ENCODE assay signal across 8 cellular contexts in genomic region chr7:132577206-132578049, GRCh38. TPM values are rescaled to one million over a fixed set of nuclear protein-coding genes. Genes with fewer than 3 reads are reported as not detected.
DNase-seq lines count a peak whose midpoint lies in the region; TF ChIP-seq lines count a peak whose summit lies in the region.

No MANE protein-coding gene starts in this region.

- peaks cover 72% of the 10 kb centered on the region for H3K27me3 Mint-ChIP-seq in type B pancreatic cell

- H3K4me3 Mint-ChIP-seq in type B pancreatic cell, result peak overlapping the region; percentile 79

- H3K27ac ChIP-seq in RWPE1, result no peak overlapping the region

- no peaks in the 10 kb centered on the region for H3K9me3 Mint-ChIP-seq in type B pancreatic cell

- H3K4me1 Mint-ChIP-seq in type B pancreatic cell (ENCODE audit: unreplicated experiment), result peaks cover 24% of the 10 kb centered on the region

- no peak overlapping the region for H3K27ac Mint-ChIP-seq in type B pancreatic cell

- H3K36me3 Mint-ChIP-seq in type B pancreatic cell, result no peaks in the 10 kb centered on the region

- no peak for TF ChIP-seq CTCF in RWPE1 (conservative IDR thresholded peaks at IDR 0.05; ENCODE audit: low read depth)
- TF ChIP-seq CTCF in epithelial cell of proximal tubule (conservative IDR thresholded peaks at IDR 0.05; ENCODE audit: low read depth, low read length), result peak; percentile 7
- peak; percentile 65 for TF ChIP-seq CTCF in type B pancreatic cell (conservative IDR thresholded peaks at IDR 0.05)

- CTCF ChIA-PET in RWPE1 (lab: Yijun Ruan, JAX), result no interaction called here

- H3K27me3 ChIP-seq in H7 (ENCODE audit: control insufficient read depth, insufficient read depth, low read length), result peaks cover 61% of the 10 kb centered on the region

- POLR2A ChIA-PET in RWPE1 (lab: Yijun Ruan, JAX; ENCODE audit: low non-redundant PET), result no interaction called here

- peak overlapping the region; percentile 40 for H3K4me3 ChIP-seq in H7 (ENCODE audit: insufficient read depth, low read depth, low read length)
- peak overlapping the region; percentile 35 for H3K4me3 ChIP-seq in epithelial cell of proximal tubule (ENCODE audit: low read depth, low read length)

- no peaks in the 10 kb centered on the region for H3K36me3 ChIP-seq in H7 (replicated peaks; ENCODE audit: control insufficient read depth, insufficient read depth, low read length)

- DNase-seq in ACHN (peak; percentile 55), H7 (peak; percentile 94), RWPE1 (ENCODE audit: low spot score) (peak; percentile 5), epithelial cell of proximal tubule (ENCODE audit: low read depth) (no peak), midbrain (lab: John Stamatoyannopoulos, UW) (peak; percentile 76), type B pancreatic cell (ENCODE audit: extremely low spot score, unreplicated experiment) (peak; percentile 80), KG1 (lab: John Stamatoyannopoulos, UW) (no peak), NOMO-1 treated with dmso at 0.1 percent for 144 hours (lab: John Stamatoyannopoulos, UW; ENCODE audit: unreplicated experiment) (no peak)

- in situ Hi-C loops in ACHN (cut with HindIII; ENCODE audit: low pct_ligation_motif_present, low pct_unique_long_range_greater_than_20kb, low sequenced_read_pairs), result no loop called here

RNA-seq across cellular contexts. Expression of gene PLXNA4, which starts 1.2 kb away (rescaled TPM):
- total RNA-seq in H7 (2014; rRNA removed; shearing (Covaris generic)), result 0.59 and 1.0 TPM in 2 replicates
- not detected in 2 replicates for total RNA-seq in epithelial cell of proximal tubule
- total RNA-seq in type B pancreatic cell (ENCODE audit: low replicate concordance), result 1.6 and 13.6 TPM in 2 replicates

Comparison
In these comparisons a context has a peak if more than half of its experiments do, and no peak if none do; other contexts are left out.
1. DNase-seq: peak in ACHN (single experiment), H7 (single experiment), RWPE1 (single experiment), midbrain (single experiment) and type B pancreatic cell (single experiment); none in epithelial cell of proximal tubule (single experiment), KG1 (single experiment) and NOMO-1 treated with dmso at 0.1 percent for 144 hours (single experiment).